8 cellular contexts compared by ENCODE assay signal in the genomic region with DNA sequence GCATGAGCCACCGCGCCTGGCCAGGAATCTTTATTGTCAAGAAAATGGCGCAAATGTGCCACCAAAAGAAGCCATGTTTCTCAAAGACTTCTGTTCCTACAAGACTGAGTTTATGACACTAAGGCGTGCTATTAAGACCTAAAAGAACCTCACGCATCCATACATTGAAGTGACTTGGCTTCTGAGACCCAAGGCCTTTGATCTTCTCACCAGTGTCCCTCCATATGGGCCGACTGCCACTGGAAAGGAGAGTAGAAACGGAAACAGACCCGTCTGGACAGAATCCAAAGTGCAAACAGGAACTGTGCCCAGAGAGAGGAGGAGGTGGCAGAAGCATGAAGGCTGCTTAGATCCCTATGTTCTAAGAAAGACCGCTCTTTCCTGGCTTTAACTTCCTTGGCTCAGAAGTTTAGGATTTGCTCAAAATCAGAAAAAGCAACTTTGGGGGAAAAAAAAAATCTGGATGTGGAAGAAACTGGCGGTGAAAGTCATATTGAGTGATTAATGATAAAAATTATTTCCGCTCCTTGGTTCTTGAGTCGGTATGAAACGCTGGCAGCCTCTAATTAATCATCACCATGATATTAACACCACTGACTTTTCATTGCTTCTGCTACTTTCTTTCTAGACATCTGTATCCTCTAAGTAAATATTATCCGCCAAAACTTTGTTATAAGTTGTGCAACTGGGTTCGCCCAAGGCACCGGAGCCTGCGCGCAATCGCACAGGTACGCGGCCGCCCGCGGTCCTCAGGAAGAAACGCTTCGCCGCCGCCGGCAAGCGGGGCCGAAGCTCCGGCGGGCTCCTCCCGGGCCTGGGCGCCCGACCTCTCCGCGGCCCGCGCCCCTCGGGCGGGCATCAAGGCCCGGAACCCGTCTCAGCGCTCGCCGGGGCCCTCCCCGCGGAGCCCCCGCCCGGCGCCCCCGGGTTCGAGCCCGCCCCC. TPM values are rescaled to one million over a fixed set of nuclear protein-coding genes. Genes with fewer than 3 reads are reported as not detected.
DNase-seq lines count a peak whose midpoint lies in the region; ATAC-seq and TF ChIP-seq lines count a peak whose summit lies in the region.

No MANE protein-coding gene starts in this region.

- H3K4me1 Mint-ChIP-seq in activated naive CD8-positive, alpha-beta T cell treated with anti-CD3 and anti-CD28 coated beads, Interleukin-2, amount 50 U/mL, for 24 hours: peaks cover 76% of the 10 kb centered on the region

- H3K9me3 ChIP-seq in heart right ventricle (peaks cover 0 to under 1% (median 0%) of the 10 kb centered on the region in 11 donors), parathyroid adenoma (ENCODE audit: control insufficient read depth, low read length) (peaks cover 3% of the 10 kb centered on the region)

- DNase-seq in D341Med (ENCODE audit: low spot score) (peak; percentile 72), NOMO-1 (lab: John Stamatoyannopoulos, UW; ENCODE audit: unreplicated experiment in 2 of 2) (peak; percentile 84 to 88), heart right ventricle (peak in 1 of 2 donors; percentile 61), middle frontal gyrus (ENCODE audit: extremely low spot score, low spot score) (no peak)
- peak; percentile 46 for DNase-seq in activated naive CD8-positive, alpha-beta T cell treated with anti-CD3 and anti-CD28 coated beads, Interleukin-2, amount 50 U/mL, for 24 hours

- no peak overlapping the region for H3K9ac ChIP-seq in parathyroid adenoma

- peak overlapping the region; percentile 92 for H3K27ac Mint-ChIP-seq in activated naive CD8-positive, alpha-beta T cell treated with anti-CD3 and anti-CD28 coated beads, Interleukin-2, amount 50 U/mL, for 24 hours

- peak overlapping the region; percentile 87 for H3K4me3 Mint-ChIP-seq in activated naive CD8-positive, alpha-beta T cell treated with anti-CD3 and anti-CD28 coated beads, Interleukin-2, amount 50 U/mL, for 24 hours

- peak overlapping the region; percentile 81 for H3K4me2 ChIP-seq in parathyroid adenoma (ENCODE audit: low read length)

- peak; percentile 30 for ATAC-seq in GM19452 (IDR thresholded peaks at IDR 0.05; ENCODE audit: unreplicated experiment)
- peak; percentile 17 for ATAC-seq in HG03469 (IDR thresholded peaks at IDR 0.05; ENCODE audit: unreplicated experiment)
- ATAC-seq in activated naive CD8-positive, alpha-beta T cell treated with anti-CD3 and anti-CD28 coated beads, Interleukin-2, amount 50 U/mL, for 24 hours: peak; percentile 38
- peak; percentile 20 to 43 (median 26) for ATAC-seq in heart right ventricle

- 8 to 9% methylated on average over 54 to 55 of the region's 55 CpGs for WGBS in heart right ventricle, 2 donors

- H3K36me3 Mint-ChIP-seq in activated naive CD8-positive, alpha-beta T cell treated with anti-CD3 and anti-CD28 coated beads, Interleukin-2, amount 50 U/mL, for 24 hours (ENCODE audit: low read depth): peaks cover 13% of the 10 kb centered on the region

- peaks cover 27% of the 10 kb centered on the region for H3K79me2 ChIP-seq in parathyroid adenoma

- peak overlapping the region; percentile 47 to 77 (median 70) for H3K4me3 ChIP-seq in heart right ventricle
- H3K4me3 ChIP-seq in parathyroid adenoma (ENCODE audit: low read depth, low read length): peak overlapping the region; percentile 84

- H3K9me3 Mint-ChIP-seq in activated naive CD8-positive, alpha-beta T cell treated with anti-CD3 and anti-CD28 coated beads, Interleukin-2, amount 50 U/mL, for 24 hours: no peaks in the 10 kb centered on the region

- H3K27me3 Mint-ChIP-seq in activated naive CD8-positive, alpha-beta T cell treated with anti-CD3 and anti-CD28 coated beads, Interleukin-2, amount 50 U/mL, for 24 hours: no peaks in the 10 kb centered on the region

- H3K27me3 ChIP-seq in heart right ventricle (no peaks in the 10 kb centered on the region), parathyroid adenoma (ENCODE audit: control insufficient read depth, insufficient read depth, low read length) (no peaks in the 10 kb centered on the region)

- peaks cover 0 to 59% (median 37%) of the 10 kb centered on the region in 9 donors for H3K4me1 ChIP-seq in heart right ventricle
- H3K4me1 ChIP-seq in parathyroid adenoma: peaks cover 6% of the 10 kb centered on the region

- H3K27ac ChIP-seq in heart right ventricle: peak overlapping the region; percentile 82 to 99 (median 95)
- H3K27ac ChIP-seq in parathyroid adenoma: peak overlapping the region; percentile 40

- TF ChIP-seq CTCF in heart right ventricle (IDR thresholded peaks at IDR 0.05) (no peak), parathyroid adenoma (IDR thresholded peaks at IDR 0.05) (no peak)

- H3K36me3 ChIP-seq in heart right ventricle (peaks cover 0 to 6% (median 0%) of the 10 kb centered on the region in 9 donors), parathyroid adenoma (ENCODE audit: control insufficient read depth, insufficient read depth, low read length) (no peaks in the 10 kb centered on the region)

- intact Hi-C loops in heart right ventricle (cut with DNase I): loop anchor here in 5 of 10 donors (2.0 to 5.0 kb wide), 4 partner anchors 34 to 58 kb away; no protein-coding TSS in a partner anchor

- H2AFZ ChIP-seq in parathyroid adenoma: peak overlapping the region; percentile 79

RNA-seq across cellular contexts. Expression of a gene that starts 0.7 kb away (rescaled TPM):
- 10 to 100 TPM; 20.6 to 52.5 (median 28.0) TPM for total RNA-seq in heart right ventricle
- 10 to 100 TPM; 14.2 to 47.8 TPM for polyA plus RNA-seq in heart right ventricle
